In the genomic region with DNA sequence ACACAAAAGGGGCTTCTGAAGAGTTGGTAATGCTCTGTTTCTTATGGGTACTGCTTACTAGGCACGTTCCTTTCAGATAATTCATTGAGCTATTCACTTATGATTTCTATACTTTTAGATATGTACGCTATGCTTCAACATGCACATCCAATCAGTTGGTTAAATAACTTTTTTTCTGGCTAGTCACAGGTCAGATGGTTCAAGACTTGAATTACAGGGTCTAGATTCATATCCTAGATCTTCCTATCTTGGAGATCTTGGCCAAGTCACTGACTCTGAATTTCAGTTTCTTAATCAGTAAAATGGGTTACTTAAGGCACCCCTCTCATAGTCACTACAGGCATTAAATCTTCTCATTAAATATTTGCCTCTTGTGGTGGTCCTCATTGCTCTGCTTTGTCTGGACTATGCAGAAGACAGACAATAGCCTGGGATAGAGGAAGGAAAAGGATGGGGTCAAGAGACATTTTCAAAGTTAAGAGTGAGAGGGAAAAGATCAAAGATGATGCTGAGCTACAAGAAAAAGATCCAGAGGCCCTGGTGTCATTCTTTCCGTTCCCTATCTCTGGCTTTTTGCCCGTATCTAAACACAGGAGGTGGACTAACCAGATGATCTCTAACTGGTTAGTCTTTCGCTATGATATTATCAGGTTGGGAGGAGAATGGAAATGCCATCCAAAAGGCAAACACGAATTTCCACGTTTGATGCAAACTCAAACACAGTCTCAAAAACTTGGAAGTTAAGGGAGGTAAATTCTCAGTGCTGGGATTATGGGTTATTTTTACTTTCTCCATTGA, we compare ENCODE assay signal across 1 cellular context.
TF ChIP-seq lines count a peak whose summit lies in the region.

No MANE protein-coding gene starts in this region.

TF ChIP-seq in HepG2, 621 proteins besides CTCF, POLR2A, EP300 and RAD21:
- TF ChIP-seq TCF7L2 (IDR thresholded peaks at IDR 0.05; ENCODE audit: low read depth, low read length), result no peak
- TF ChIP-seq, protein P1, sequence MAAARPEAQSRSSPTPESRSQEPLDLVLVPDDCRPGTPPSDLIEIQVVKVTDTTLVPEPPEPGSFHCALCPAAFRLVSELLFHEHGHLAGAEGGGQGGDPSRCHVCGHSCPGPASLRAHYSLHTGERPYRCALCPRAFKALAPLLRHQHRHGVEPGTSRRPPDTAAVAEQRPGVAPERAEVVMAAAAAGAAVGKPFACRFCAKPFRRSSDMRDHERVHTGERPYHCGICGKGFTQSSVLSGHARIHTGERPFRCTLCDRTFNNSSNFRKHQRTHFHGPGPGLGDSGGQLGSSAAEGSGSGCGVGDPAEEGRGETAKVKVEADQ (CRISPR knock-in tag; IDR thresholded peaks at IDR 0.05; ENCODE audit: borderline replicate concordance), result no peak
- no peak for TF ChIP-seq CBX5 (CRISPR knock-in tag; IDR thresholded peaks at IDR 0.05; ENCODE audit: borderline replicate concordance)
- TF ChIP-seq, protein P2, sequence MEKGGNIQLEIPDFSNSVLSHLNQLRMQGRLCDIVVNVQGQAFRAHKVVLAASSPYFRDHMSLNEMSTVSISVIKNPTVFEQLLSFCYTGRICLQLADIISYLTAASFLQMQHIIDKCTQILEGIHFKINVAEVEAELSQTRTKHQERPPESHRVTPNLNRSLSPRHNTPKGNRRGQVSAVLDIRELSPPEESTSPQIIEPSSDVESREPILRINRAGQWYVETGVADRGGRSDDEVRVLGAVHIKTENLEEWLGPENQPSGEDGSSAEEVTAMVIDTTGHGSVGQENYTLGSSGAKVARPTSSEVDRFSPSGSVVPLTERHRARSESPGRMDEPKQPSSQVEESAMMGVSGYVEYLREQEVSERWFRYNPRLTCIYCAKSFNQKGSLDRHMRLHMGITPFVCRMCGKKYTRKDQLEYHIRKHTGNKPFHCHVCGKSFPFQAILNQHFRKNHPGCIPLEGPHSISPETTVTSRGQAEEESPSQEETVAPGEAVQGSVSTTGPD (CRISPR knock-in tag; IDR thresholded peaks at IDR 0.05), result no peak
TF ChIP-seq in HepG2: peak in this region for 0.
